8 cellular contexts compared by ENCODE assay signal in the genomic region with DNA sequence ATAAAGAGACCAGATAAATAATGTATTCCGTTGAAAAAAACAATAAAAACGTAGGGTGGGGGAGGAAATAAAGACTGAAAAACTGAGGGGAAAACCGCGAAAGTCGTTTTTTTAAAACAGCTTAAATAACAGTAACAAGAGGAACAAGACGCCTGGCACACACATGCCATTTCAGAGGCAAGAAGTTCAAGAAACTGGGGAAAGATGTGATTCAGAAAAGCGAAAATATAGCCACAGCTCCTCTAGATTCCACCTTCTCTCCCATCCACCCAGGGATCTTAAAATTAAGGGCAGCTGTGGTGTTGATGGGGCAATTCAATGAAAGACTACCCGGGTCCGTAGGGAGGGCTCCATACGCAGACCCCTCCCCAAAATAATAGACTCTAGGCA. TPM values are rescaled to one million over a fixed set of nuclear protein-coding genes. Genes with fewer than 3 reads are reported as not detected.
DNase-seq lines count a peak whose midpoint lies in the region; ATAC-seq and TF ChIP-seq lines count a peak whose summit lies in the region.

No MANE protein-coding gene starts in this region.

- peak overlapping the region; percentile 35 to 63 for H3K9ac ChIP-seq in mucosa of rectum (ENCODE audit: low read depth in 1 of 2, low read length in 2 of 2)

- DNase-seq in AG04450 (ENCODE audit: low read depth, low spot score) (no peak), caudate nucleus (lab: John Stamatoyannopoulos, UW) (peak in 2 of 61 donors; percentile 15 to 30)
- no peak for DNase-seq in Jurkat, Clone E6-1 (ENCODE audit: low read depth, low spot score)
- DNase-seq in activated CD4-positive, CD25-positive, alpha-beta regulatory T cell (lab: John Stamatoyannopoulos, UW) = no peak

- peak overlapping the region; percentile 25 for H3K27ac ChIP-seq in AG04450 (ENCODE audit: low read depth, low read length)
- H3K27ac ChIP-seq in caudate nucleus (ENCODE audit: low read depth, low read length) = peak overlapping the region; percentile 93
- peak overlapping the region in 1 of 2 donors; percentile 7 for H3K27ac ChIP-seq in mucosa of rectum (ENCODE audit: low read depth in 2 of 2, low read length in 2 of 2)

- H3K9me3 ChIP-seq in AG04450 (ENCODE audit: control insufficient read depth, insufficient read depth, low read length) = no peaks in the 10 kb centered on the region; the same call in none of the 2 replicates
- no peaks in the 10 kb centered on the region for H3K9me3 ChIP-seq in mucosa of rectum (ENCODE audit: control insufficient read depth in 2 of 2, low read length in 2 of 2)

- ATAC-seq in HG02981 (IDR thresholded peaks at IDR 0.05; ENCODE audit: unreplicated experiment) (no peak), HG03439 (IDR thresholded peaks at IDR 0.05; ENCODE audit: unreplicated experiment) (no peak), HG03159 (IDR thresholded peaks at IDR 0.05; ENCODE audit: unreplicated experiment) (no peak)

- H3K4me3 ChIP-seq in AG04450 (ENCODE audit: low read depth, low read length) (peak overlapping the region; percentile 89), mucosa of rectum (ENCODE audit: low read length in 2 of 2) (peak overlapping the region; percentile 76 to 90)
- peak overlapping the region; percentile 70 for H3K4me3 ChIP-seq in Jurkat, Clone E6-1 (ENCODE audit: low read length)

- no peaks in the 10 kb centered on the region for H3K36me3 ChIP-seq in mucosa of rectum (ENCODE audit: control insufficient read depth in 2 of 2, insufficient read depth in 2 of 2, low read length in 2 of 2)

- TF ChIP-seq CTCF in AG04450 (IDR thresholded peaks at IDR 0.05; ENCODE audit: low read depth, low read length) = no peak

- H3K4me1 ChIP-seq in mucosa of rectum (ENCODE audit: control insufficient read depth in 2 of 2, insufficient read depth in 2 of 2, low read length in 2 of 2) = peaks cover 17 to 32% of the 10 kb centered on the region in 2 donors

- POLR2A ChIA-PET in AG04450 (lab: Yijun Ruan, JAX) = interaction anchor here (0.6 to 0.8 kb wide), 3 partner anchors 16 to 122 kb away, joined by 3 to 5 read pairs (median 4); no protein-coding TSS in a partner anchor

- H3K27me3 ChIP-seq in AG04450 (ENCODE audit: control insufficient read depth, insufficient read depth, low read length) (no peaks in the 10 kb centered on the region), mucosa of rectum (ENCODE audit: control insufficient read depth in 2 of 2, insufficient read depth in 2 of 2, low read length in 2 of 2) (no peaks in the 10 kb centered on the region)

- CTCF ChIA-PET in AG04450 (lab: Charles Lee) = no interaction called here

RNA-seq across cellular contexts. Expression of a gene that starts 1.3 kb away (rescaled TPM):
- polyA plus RNA-seq in AG04450 (2011; rRNA removed) = 150 and 165 TPM in 2 replicates
- 186 and 206 TPM in 2 replicates for polyA minus RNA-seq in AG04450 (2011; rRNA and poly(A)+ RNA removed)
- 91.0 TPM for polyA plus RNA-seq in Jurkat, Clone E6-1 (2012; ENCODE audit: insufficient read depth, insufficient read length)
